In genomic region chr1:43382027-43382771, GRCh38 we compare ENCODE assay signal across 10 cellular contexts. TPM values are rescaled to one million over a fixed set of nuclear protein-coding genes. Genes with fewer than 3 reads are reported as not detected.
DNase-seq lines count a peak whose midpoint lies in the region; ATAC-seq, FAIRE-seq and TF ChIP-seq lines count a peak whose summit lies in the region.
"Had no signal": no experiment of that assay in that cellular context is flagged by ENCODE, and none has a peak within 500 bp of the region (broad histone marks: within the 10 kb centered on the region; RNA-seq: fewer than 3 reads in every experiment).

No MANE protein-coding gene starts in this region.

- DNase-seq in Right ventricle myocardium superior (no peak), right atrium auricular region (ENCODE audit: low spot score) (no peak), HepG2 (ENCODE audit: low spot score) (no peak), upper lobe of right lung (no peak), SIG-M5 (lab: John Stamatoyannopoulos, UW) (no peak), brain microvascular endothelial cell (no peak)
- DNase-seq: activated B cell treated with CpG ODN at 0.5 μM for 24 hours; activated naive CD4-positive, alpha-beta T cell treated with anti-CD3 and anti-CD28 coated beads, Interleukin-2, amount 50 U/mL, for 16 hours had no signal

- peaks cover 0 to 26% of the 10 kb centered on the region in 2 donors for H3K4me1 ChIP-seq in right atrium auricular region
- H3K4me1 ChIP-seq in HepG2 (ENCODE audit: insufficient read depth, low read length): peaks cover 15% of the 10 kb centered on the region
- H3K4me1 ChIP-seq in upper lobe of right lung: peaks cover 7% of the 10 kb centered on the region

- H3K4me3 ChIP-seq in right atrium auricular region (no peak overlapping the region), HepG2 (replicated peaks in 1 of 3; ENCODE audit: insufficient read depth in 1 of 3, low read depth in 2 of 3, low read length in 3 of 3) (no peak overlapping the region), upper lobe of right lung (no peak overlapping the region), brain microvascular endothelial cell (ENCODE audit: low read depth, low read length) (no peak overlapping the region)

- no peak for TF ChIP-seq EP300 in HepG2 (IDR thresholded peaks at IDR 0.05; ENCODE audit: low read depth in 2 of 2, low read length in 2 of 2)
- no peak for TF ChIP-seq EP300 in HepG2 (CRISPR knock-in tag; IDR thresholded peaks at IDR 0.05; ENCODE audit: borderline replicate concordance)

- TF ChIP-seq CTCF in right atrium auricular region (IDR thresholded peaks at IDR 0.05) (no peak), HepG2 (CRISPR knock-in tag; IDR thresholded peaks at IDR 0.05) (no peak), upper lobe of right lung (IDR thresholded peaks at IDR 0.05) (no peak), brain microvascular endothelial cell (IDR thresholded peaks at IDR 0.05; ENCODE audit: low read depth, low read length, missing control alignments) (no peak)

- H3K27ac ChIP-seq in right atrium auricular region (peak overlapping the region in 1 of 2 donors; percentile 13), HepG2 (ENCODE audit: extremely low read length, insufficient read depth, low read length) (no peak overlapping the region), upper lobe of right lung (no peak overlapping the region), brain microvascular endothelial cell (no peak overlapping the region)

- no peaks in the 10 kb centered on the region for H3K9me3 ChIP-seq in right atrium auricular region
- H3K9me3 ChIP-seq in HepG2 (ENCODE audit: low read length): no peaks in the 10 kb centered on the region
- H3K9me3 ChIP-seq in upper lobe of right lung: no peaks in the 10 kb centered on the region

- H3K9ac ChIP-seq in HepG2 (ENCODE audit: insufficient read depth, low read depth, low read length): no peak overlapping the region

- TF ChIP-seq RAD21 in HepG2 (CRISPR knock-in tag; IDR thresholded peaks at IDR 0.05): no peak

- POLR2A ChIA-PET in HepG2 (lab: Yijun Ruan, JAX): interaction anchor here (0.9 to 2.4 kb wide), 3 partner anchors 9 to 155 kb away, joined by 3 to 7 read pairs (median 4); partner anchors contain the start of gene ELOVL1

- no peaks in the 10 kb centered on the region for H3K79me2 ChIP-seq in HepG2 (ENCODE audit: insufficient read depth, low read length)

- TF ChIP-seq POLR2A in HepG2 (IDR thresholded peaks at IDR 0.05; ENCODE audit: insufficient read depth in 1 of 2, low read depth in 2 of 2, low read length in 2 of 2): no peak

- intact Hi-C loops in Right ventricle myocardium superior (cut with DNase I) (no loop called here), HepG2 (cut with micrococcal nuclease; ENCODE audit: unreplicated experiment) (no loop called here), upper lobe of right lung (cut with DNase I) (no loop called here)

- H2AFZ ChIP-seq in HepG2 (ENCODE audit: low read length): no peak overlapping the region

- H3K27me3 ChIP-seq in right atrium auricular region (no peaks in the 10 kb centered on the region), HepG2 (ENCODE audit: control insufficient read depth in 1 of 2, insufficient read depth in 2 of 2, low read length in 2 of 2) (no peaks in the 10 kb centered on the region), upper lobe of right lung (no peaks in the 10 kb centered on the region), brain microvascular endothelial cell (replicated peaks) (no peaks in the 10 kb centered on the region)

- in situ Hi-C loops in HepG2 (cut with HindIII; ENCODE audit: extremely low pct_ligation_motif_present, low pct_unique_long_range_greater_than_20kb) (no loop called here), brain microvascular endothelial cell (cut with HindIII; ENCODE audit: low pct_ligation_motif_present, low sequenced_read_pairs) (no loop called here)

- peak; percentile 84 for ATAC-seq in Right ventricle myocardium superior (ENCODE audit: poor library complexity)
- ATAC-seq in HepG2: peak; percentile 50
- ATAC-seq in upper lobe of right lung: peak; percentile 11

- BruUV-seq in HepG2 (replicated peaks; lab: Mats Ljungman, UMichigan): no TSS peak

- 57% methylated on average over 3 of the region's 6 CpGs for WGBS in HepG2 (ENCODE audit: low lambda C conversion rate)

- H4K20me1 ChIP-seq in HepG2 (ENCODE audit: insufficient read depth, low read length): no peaks in the 10 kb centered on the region

- CTCF ChIA-PET in HepG2 (lab: Yijun Ruan, JAX; ENCODE audit: low intra/inter-chr PET ratio, low total read pairs): no interaction called here

- H3K36me3 ChIP-seq in right atrium auricular region (peaks cover 46% of the 10 kb centered on the region), HepG2 (replicated peaks in 1 of 2; ENCODE audit: control insufficient read depth in 1 of 2, insufficient read depth in 2 of 2, low read length in 2 of 2) (peaks cover 18 to 47% of the 10 kb centered on the region in 2 experiments), upper lobe of right lung (peaks cover 64% of the 10 kb centered on the region), brain microvascular endothelial cell (replicated peaks) (peaks cover 52% of the 10 kb centered on the region)

- no peak for FAIRE-seq in HepG2 (lab: Jason Lieb, UNC)

- H3K4me2 ChIP-seq in HepG2 (ENCODE audit: low read depth, low read length): 0 out of 2 replicates have a peak overlapping the region, but pooled peaks have one; percentile 6

RNA-seq across cellular contexts. Expression of gene MED8, which starts 7.4 kb away (rescaled TPM):
- total RNA-seq in Right ventricle myocardium superior (16.5 TPM), right atrium auricular region (10 to 100 TPM; 18.8 to 21.3 TPM), HepG2 (2016; rRNA removed; fragmentation: Illumina TruSeq; extraction: Trizol) (77.4 and 112 TPM in 2 replicates), upper lobe of right lung (37.3 TPM)
- total RNA-seq in HepG2 (2016; cell fraction: cytosol; rRNA removed; fragmentation: Illumina TruSeq; extraction: Trizol; ENCODE audit: low read depth): 27.8 and 29.8 TPM in 2 replicates
- total RNA-seq in HepG2 (2016; cell fraction: insoluble cytoplasmic fraction; rRNA removed; fragmentation: Illumina TruSeq; extraction: Trizol): 79.1 and 119 TPM in 2 replicates
- total RNA-seq in HepG2 (2016; cell fraction: membrane; rRNA removed; fragmentation: Illumina TruSeq; extraction: Trizol): 39.9 and 44.3 TPM in 2 replicates
- total RNA-seq in HepG2 (2016; cell fraction: nucleus; rRNA removed; fragmentation: Illumina TruSeq; extraction: Trizol): 30.3 and 33.9 TPM in 2 replicates
- 13.0 and 16.9 TPM in 2 replicates for polyA plus RNA-seq in HepG2 (2011; rRNA removed)
- 15.2 and 18.5 TPM in 2 replicates for polyA plus RNA-seq in HepG2 (2011; cell fraction: cytosol; rRNA removed)
- polyA plus RNA-seq in HepG2 (2011; cell fraction: nucleus; rRNA removed): 27.4 and 29.3 TPM in 2 replicates
- polyA plus RNA-seq in HepG2 (2012): 34.9 and 41.7 TPM in 2 replicates
- polyA plus RNA-seq in HepG2 (2016; cell fraction: cytosol; fragmentation: Illumina TruSeq; extraction: Trizol; ENCODE audit: low read depth): 23.6 and 24.6 TPM in 2 replicates
- polyA plus RNA-seq in HepG2 (2016; cell fraction: insoluble cytoplasmic fraction; fragmentation: Illumina TruSeq; extraction: Trizol; ENCODE audit: low read depth): 98.6 and 98.7 TPM in 2 replicates
- 30.8 and 31.0 TPM in 2 replicates for polyA plus RNA-seq in HepG2 (2016; cell fraction: membrane; fragmentation: Illumina TruSeq; extraction: Trizol; ENCODE audit: low read depth)
- polyA plus RNA-seq in HepG2 (2016; cell fraction: nucleus; fragmentation: Illumina TruSeq; extraction: Trizol; ENCODE audit: insufficient read depth, low read depth): 48.4 and 55.2 TPM in 2 replicates
- 11.0 and 19.2 TPM in 2 replicates for polyA minus RNA-seq in HepG2 (2011; rRNA and poly(A)+ RNA removed; ENCODE audit: low replicate concordance)
- polyA minus RNA-seq in HepG2 (2011; cell fraction: cytosol; rRNA and poly(A)+ RNA removed): 14.2 and 14.7 TPM in 2 replicates
- polyA minus RNA-seq in HepG2 (2011; cell fraction: nucleus; rRNA and poly(A)+ RNA removed): 30.3 and 36.6 TPM in 2 replicates

RNA-seq across cellular contexts. Expression of gene SZT2, which starts 7.5 kb away (rescaled TPM):
- 26.8 TPM for total RNA-seq in Right ventricle myocardium superior
- 10 to 100 TPM; 17.5 to 22.8 TPM for total RNA-seq in right atrium auricular region
- 5.6 and 8.0 TPM in 2 replicates for total RNA-seq in HepG2 (2016; rRNA removed; fragmentation: Illumina TruSeq; extraction: Trizol)
- 3.8 TPM in 2 replicates for total RNA-seq in HepG2 (2016; cell fraction: cytosol; rRNA removed; fragmentation: Illumina TruSeq; extraction: Trizol; ENCODE audit: low read depth)
- total RNA-seq in HepG2 (2016; cell fraction: insoluble cytoplasmic fraction; rRNA removed; fragmentation: Illumina TruSeq; extraction: Trizol): 4.3 and 9.7 TPM in 2 replicates
- total RNA-seq in HepG2 (2016; cell fraction: membrane; rRNA removed; fragmentation: Illumina TruSeq; extraction: Trizol): 3.6 TPM in 2 replicates
- total RNA-seq in HepG2 (2016; cell fraction: nucleus; rRNA removed; fragmentation: Illumina TruSeq; extraction: Trizol): 17.5 and 18.0 TPM in 2 replicates
- polyA plus RNA-seq in HepG2 (2011; rRNA removed): 8.8 and 9.8 TPM in 2 replicates
- 2.2 and 3.1 TPM in 2 replicates for polyA plus RNA-seq in HepG2 (2011; cell fraction: cytosol; rRNA removed)
- polyA plus RNA-seq in HepG2 (2011; cell fraction: nucleus; rRNA removed): 58.1 and 68.7 TPM in 2 replicates
- 7.8 and 8.7 TPM in 2 replicates for polyA plus RNA-seq in HepG2 (2012)
- 0.57 and 0.69 TPM in 2 replicates for polyA plus RNA-seq in HepG2 (2016; cell fraction: cytosol; fragmentation: Illumina TruSeq; extraction: Trizol; ENCODE audit: low read depth)
- polyA plus RNA-seq in HepG2 (2016; cell fraction: insoluble cytoplasmic fraction; fragmentation: Illumina TruSeq; extraction: Trizol; ENCODE audit: low read depth): 2.9 and 3.7 TPM in 2 replicates
- 1.2 and 1.3 TPM in 2 replicates for polyA plus RNA-seq in HepG2 (2016; cell fraction: membrane; fragmentation: Illumina TruSeq; extraction: Trizol; ENCODE audit: low read depth)
- 23.7 and 25.9 TPM in 2 replicates for polyA plus RNA-seq in HepG2 (2016; cell fraction: nucleus; fragmentation: Illumina TruSeq; extraction: Trizol; ENCODE audit: insufficient read depth, low read depth)
- polyA minus RNA-seq in HepG2 (2011; rRNA and poly(A)+ RNA removed; ENCODE audit: low replicate concordance): 36.3 and 51.9 TPM in 2 replicates
- 3.5 and 5.0 TPM in 2 replicates for polyA minus RNA-seq in HepG2 (2011; cell fraction: cytosol; rRNA and poly(A)+ RNA removed)
- polyA minus RNA-seq in HepG2 (2011; cell fraction: nucleus; rRNA and poly(A)+ RNA removed): 55.9 and 71.0 TPM in 2 replicates
- 70.4 TPM for total RNA-seq in upper lobe of right lung

RNA-seq across cellular contexts. Expression of gene ELOVL1, which starts 14.4 kb away (rescaled TPM):
- 29.3 TPM for total RNA-seq in Right ventricle myocardium superior
- 10 to 100 TPM; 24.3 to 41.4 TPM for total RNA-seq in right atrium auricular region
- 29.7 and 55.2 TPM in 2 replicates for total RNA-seq in HepG2 (2016; rRNA removed; fragmentation: Illumina TruSeq; extraction: Trizol)
- 12.3 and 14.1 TPM in 2 replicates for total RNA-seq in HepG2 (2016; cell fraction: cytosol; rRNA removed; fragmentation: Illumina TruSeq; extraction: Trizol; ENCODE audit: low read depth)
- total RNA-seq in HepG2 (2016; cell fraction: insoluble cytoplasmic fraction; rRNA removed; fragmentation: Illumina TruSeq; extraction: Trizol): 31.2 and 54.3 TPM in 2 replicates
- total RNA-seq in HepG2 (2016; cell fraction: membrane; rRNA removed; fragmentation: Illumina TruSeq; extraction: Trizol): 23.3 and 25.4 TPM in 2 replicates
- 40.7 and 42.5 TPM in 2 replicates for total RNA-seq in HepG2 (2016; cell fraction: nucleus; rRNA removed; fragmentation: Illumina TruSeq; extraction: Trizol)
- polyA plus RNA-seq in HepG2 (2011; rRNA removed): 77.4 and 95.9 TPM in 2 replicates
- 64.9 and 73.4 TPM in 2 replicates for polyA plus RNA-seq in HepG2 (2011; cell fraction: cytosol; rRNA removed)
- polyA plus RNA-seq in HepG2 (2011; cell fraction: nucleus; rRNA removed): 44.8 and 54.7 TPM in 2 replicates
- polyA plus RNA-seq in HepG2 (2012): 33.2 and 44.1 TPM in 2 replicates
- polyA plus RNA-seq in HepG2 (2016; cell fraction: cytosol; fragmentation: Illumina TruSeq; extraction: Trizol; ENCODE audit: low read depth): 17.0 and 18.2 TPM in 2 replicates
- polyA plus RNA-seq in HepG2 (2016; cell fraction: insoluble cytoplasmic fraction; fragmentation: Illumina TruSeq; extraction: Trizol; ENCODE audit: low read depth): 37.9 and 39.0 TPM in 2 replicates
- 23.8 and 25.7 TPM in 2 replicates for polyA plus RNA-seq in HepG2 (2016; cell fraction: membrane; fragmentation: Illumina TruSeq; extraction: Trizol; ENCODE audit: low read depth)
- polyA plus RNA-seq in HepG2 (2016; cell fraction: nucleus; fragmentation: Illumina TruSeq; extraction: Trizol; ENCODE audit: insufficient read depth, low read depth): 78.4 and 80.0 TPM in 2 replicates
- polyA minus RNA-seq in HepG2 (2011; rRNA and poly(A)+ RNA removed; ENCODE audit: low replicate concordance): 60.0 and 196 TPM in 2 replicates
- polyA minus RNA-seq in HepG2 (2011; cell fraction: cytosol; rRNA and poly(A)+ RNA removed): 18.8 and 25.8 TPM in 2 replicates
- 9.5 and 12.1 TPM in 2 replicates for polyA minus RNA-seq in HepG2 (2011; cell fraction: nucleus; rRNA and poly(A)+ RNA removed)
- 98.9 TPM for total RNA-seq in upper lobe of right lung

RNA-seq across cellular contexts. Expression of gene CDC20, which starts 23.4 kb away (rescaled TPM):
- total RNA-seq in Right ventricle myocardium superior (0.83 TPM), right atrium auricular region (1 to 10 TPM in 1 of 2 donors, under 1 TPM in 1; 0.63 to 2.5 TPM), HepG2 (2016; rRNA removed; fragmentation: Illumina TruSeq; extraction: Trizol) (90.0 and 97.8 TPM in 2 replicates), upper lobe of right lung (1.8 TPM)
- 46.4 and 52.0 TPM in 2 replicates for total RNA-seq in HepG2 (2016; cell fraction: cytosol; rRNA removed; fragmentation: Illumina TruSeq; extraction: Trizol; ENCODE audit: low read depth)
- total RNA-seq in HepG2 (2016; cell fraction: insoluble cytoplasmic fraction; rRNA removed; fragmentation: Illumina TruSeq; extraction: Trizol): 83.1 and 89.9 TPM in 2 replicates
- 44.6 and 48.1 TPM in 2 replicates for total RNA-seq in HepG2 (2016; cell fraction: membrane; rRNA removed; fragmentation: Illumina TruSeq; extraction: Trizol)
- total RNA-seq in HepG2 (2016; cell fraction: nucleus; rRNA removed; fragmentation: Illumina TruSeq; extraction: Trizol): 41.5 and 42.9 TPM in 2 replicates
- polyA plus RNA-seq in HepG2 (2011; rRNA removed): 39.5 and 57.9 TPM in 2 replicates
- polyA plus RNA-seq in HepG2 (2011; cell fraction: cytosol; rRNA removed): 30.0 and 51.5 TPM in 2 replicates
- 32.3 and 62.8 TPM in 2 replicates for polyA plus RNA-seq in HepG2 (2011; cell fraction: nucleus; rRNA removed)
- polyA plus RNA-seq in HepG2 (2012): 30.3 and 42.3 TPM in 2 replicates
- 55.7 and 55.8 TPM in 2 replicates for polyA plus RNA-seq in HepG2 (2016; cell fraction: cytosol; fragmentation: Illumina TruSeq; extraction: Trizol; ENCODE audit: low read depth)
- 111 and 128 TPM in 2 replicates for polyA plus RNA-seq in HepG2 (2016; cell fraction: insoluble cytoplasmic fraction; fragmentation: Illumina TruSeq; extraction: Trizol; ENCODE audit: low read depth)
- polyA plus RNA-seq in HepG2 (2016; cell fraction: membrane; fragmentation: Illumina TruSeq; extraction: Trizol; ENCODE audit: low read depth): 48.3 and 54.4 TPM in 2 replicates
- polyA plus RNA-seq in HepG2 (2016; cell fraction: nucleus; fragmentation: Illumina TruSeq; extraction: Trizol; ENCODE audit: insufficient read depth, low read depth): 82.6 and 84.9 TPM in 2 replicates
- polyA minus RNA-seq in HepG2 (2011; rRNA and poly(A)+ RNA removed; ENCODE audit: low replicate concordance): 131 and 377 TPM in 2 replicates
- 20.8 and 38.2 TPM in 2 replicates for polyA minus RNA-seq in HepG2 (2011; cell fraction: cytosol; rRNA and poly(A)+ RNA removed)
- 12.4 and 21.2 TPM in 2 replicates for polyA minus RNA-seq in HepG2 (2011; cell fraction: nucleus; rRNA and poly(A)+ RNA removed)

RNA-seq across cellular contexts. Expression of gene MPL, which starts 44.6 kb away (rescaled TPM):
- total RNA-seq in Right ventricle myocardium superior (0.40 TPM), right atrium auricular region (under 1 TPM in 1 of 2 donors, not detected in 1; 0.39 TPM), HepG2 (2016; rRNA removed; fragmentation: Illumina TruSeq; extraction: Trizol) (not detected in 2 replicates), upper lobe of right lung (0.61 TPM)
- total RNA-seq in HepG2 (2016; cell fraction: cytosol; rRNA removed; fragmentation: Illumina TruSeq; extraction: Trizol; ENCODE audit: low read depth): 0.30 TPM in 1 of 2 replicates, not detected in the other
- not detected in 2 replicates for total RNA-seq in HepG2 (2016; cell fraction: insoluble cytoplasmic fraction; rRNA removed; fragmentation: Illumina TruSeq; extraction: Trizol)
- total RNA-seq in HepG2 (2016; cell fraction: membrane; rRNA removed; fragmentation: Illumina TruSeq; extraction: Trizol): not detected in 2 replicates
- total RNA-seq in HepG2 (2016; cell fraction: nucleus; rRNA removed; fragmentation: Illumina TruSeq; extraction: Trizol): not detected in 2 replicates
- not detected in 2 replicates for polyA plus RNA-seq in HepG2 (2011; rRNA removed)
- not detected in 2 replicates for polyA plus RNA-seq in HepG2 (2011; cell fraction: cytosol; rRNA removed)
- not detected in 2 replicates for polyA plus RNA-seq in HepG2 (2011; cell fraction: nucleus; rRNA removed)
- polyA plus RNA-seq in HepG2 (2012): not detected in 2 replicates
- not detected in 2 replicates for polyA plus RNA-seq in HepG2 (2016; cell fraction: cytosol; fragmentation: Illumina TruSeq; extraction: Trizol; ENCODE audit: low read depth)
- polyA plus RNA-seq in HepG2 (2016; cell fraction: insoluble cytoplasmic fraction; fragmentation: Illumina TruSeq; extraction: Trizol; ENCODE audit: low read depth): 0.12 TPM in 1 of 2 replicates, not detected in the other
- not detected in 2 replicates for polyA plus RNA-seq in HepG2 (2016; cell fraction: membrane; fragmentation: Illumina TruSeq; extraction: Trizol; ENCODE audit: low read depth)
- polyA plus RNA-seq in HepG2 (2016; cell fraction: nucleus; fragmentation: Illumina TruSeq; extraction: Trizol; ENCODE audit: insufficient read depth, low read depth): not detected in 2 replicates
- polyA minus RNA-seq in HepG2 (2011; rRNA and poly(A)+ RNA removed; ENCODE audit: low replicate concordance): 0.54 TPM in 1 of 2 replicates, not detected in the other
- not detected in 2 replicates for polyA minus RNA-seq in HepG2 (2011; cell fraction: cytosol; rRNA and poly(A)+ RNA removed)
- polyA minus RNA-seq in HepG2 (2011; cell fraction: nucleus; rRNA and poly(A)+ RNA removed): not detected in 2 replicates
- total RNA-seq: activated B cell treated with CpG ODN at 0.5 μM for 24 hours, OCI-LY7 had no signal
- polyA plus RNA-seq: AG04450 had no signal

Comparison
In these comparisons a context has a peak if more than half of its experiments do, and no peak if none do; other contexts are left out.
1. ATAC-seq: peak in every context shown above with its lines; median percentile 84 in Right ventricle myocardium superior; 50 in HepG2; 11 in upper lobe of right lung.